Comparison of ENCODE assay signal across 19 cellular contexts in genomic region chr12:130079254-130079653, GRCh38.
"Had no signal": no experiment of that assay in that cellular context is flagged by ENCODE, and none has a peak within 500 bp of the region (broad histone marks: within the 10 kb centered on the region; RNA-seq: fewer than 3 reads in every experiment).

No MANE protein-coding gene starts in this region.

- H3K36me3 ChIP-seq: cardiac muscle cell, left lung, right atrium auricular region, tibial nerve had no signal

- FAIRE-seq: endothelial cell of umbilical vein, frontal cortex, TTC549 had no signal

- DNase-seq: activated CD4-positive, alpha-beta T cell treated with anti-CD3 and anti-CD28 coated beads for 36 hours; activated CD4-positive, alpha-beta T cell treated with anti-CD3 and anti-CD28 coated beads, Interleukin-2, amount 50 U/mL, for 48 hours; activated gamma-delta T cell treated with Interleukin-2 at 50 U/mL for 16 hours; activated T-cell treated with anti-CD3 and anti-CD28 coated beads for 4 hours; effector CD8-positive, alpha-beta T cell; head of caudate nucleus; left lung; stimulated activated CD4-positive, alpha-beta T cell treated with anti-CD3 and anti-CD28 coated beads, Interleukin-12 subunit alpha, Interleukin-12 subunit beta, amount 100 ng/mL, for 4 hours; stimulated activated CD4-positive, alpha-beta T cell treated with anti-CD3 and anti-CD28 coated beads, Interleukin-1b, Interleukin-23, amount 100 ng/mL, for 48 hours; stimulated activated naive CD8-positive, alpha-beta T cell treated with anti-CD3 and anti-CD28 coated beads, Interleukin-15, Interleukin-2, amounts not matched to agents 100 U/mL and 50 U/mL, for 24 hours; substantia nigra had no signal

- H3K9me3 ChIP-seq: right atrium auricular region had no signal

- H3K27ac ChIP-seq: cardiac muscle cell, left lung, right atrium auricular region, tibial nerve had no signal

- H3K4me1 ChIP-seq: right atrium auricular region, tibial nerve had no signal

- H3K27me3 ChIP-seq: right atrium auricular region had no signal

- H3K4me3 ChIP-seq: cardiac muscle cell, left lung, right atrium auricular region, tibial nerve had no signal

- ATAC-seq: activated CD4-positive, alpha-beta T cell treated with anti-CD3 and anti-CD28 coated beads for 36 hours; activated naive CD4-positive, alpha-beta T cell treated with anti-CD3 and anti-CD28 coated beads, Interleukin-2, amount 50 U/mL, for 72 hours; left lung; stimulated activated naive CD8-positive, alpha-beta T cell treated with anti-CD3 and anti-CD28 coated beads, Interleukin-15, Interleukin-2, amounts not matched to agents 100 U/mL and 50 U/mL, for 24 hours; WTC11 had no signal
